Comparison of ENCODE assay signal across 8 cellular contexts in the genomic region with DNA sequence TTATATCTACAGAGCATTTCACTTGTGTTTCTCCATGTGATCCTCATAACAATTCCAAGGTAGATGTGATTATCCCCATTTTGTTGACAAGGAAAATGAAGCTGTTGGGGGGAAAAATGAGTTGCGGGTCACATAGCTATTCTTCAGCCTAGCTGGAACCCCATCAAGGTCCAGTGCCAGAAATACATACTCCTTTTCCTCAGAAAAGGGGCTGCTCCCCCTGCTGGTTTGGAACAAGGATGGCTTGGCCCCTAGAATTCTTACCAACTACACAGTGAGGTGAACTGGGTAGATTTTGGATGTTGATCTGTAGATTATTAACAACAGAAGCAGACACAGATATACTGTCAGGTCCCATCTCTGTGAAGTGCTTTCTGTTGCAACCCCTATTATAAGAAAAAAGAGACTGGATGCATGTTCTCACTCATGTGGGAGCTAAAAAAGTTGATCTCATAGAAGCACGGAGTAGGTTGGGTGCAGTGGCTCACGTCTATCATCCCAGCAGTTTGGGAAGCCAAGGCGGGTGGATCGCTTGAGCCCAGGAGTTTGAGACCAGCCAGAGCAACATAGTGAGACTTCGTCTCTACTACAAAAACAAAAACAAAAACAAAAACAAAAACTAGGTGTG. TPM values are rescaled to one million over a fixed set of nuclear protein-coding genes. Genes with fewer than 3 reads are reported as not detected.
DNase-seq lines count a peak whose midpoint lies in the region; ATAC-seq and TF ChIP-seq lines count a peak whose summit lies in the region.

No MANE protein-coding gene starts in this region.

- no peaks in the 10 kb centered on the region for H3K4me1 ChIP-seq in lung (ENCODE audit: control insufficient read depth in 2 of 2, insufficient read depth in 2 of 2, low read length in 2 of 2)

- H3K4me1 Mint-ChIP-seq in T-cell (peaks cover 28 to 32% (median 31%) of the 10 kb centered on the region in 3 donors), chondrocyte (ENCODE audit: low read depth) (peaks cover 9% of the 10 kb centered on the region)

- no peak overlapping the region for H3K4me3 Mint-ChIP-seq in T-cell
- no peak overlapping the region for H3K4me3 Mint-ChIP-seq in chondrocyte (ENCODE audit: unreplicated experiment)

- H3K36me3 Mint-ChIP-seq in T-cell (peaks cover 49% of the 10 kb centered on the region), chondrocyte (ENCODE audit: low read depth) (peaks cover 19% of the 10 kb centered on the region)

- H3K27ac Mint-ChIP-seq in T-cell, result peak overlapping the region in 1 of 2 donors; percentile 5
- H3K27ac Mint-ChIP-seq in chondrocyte (ENCODE audit: unreplicated experiment), result peak overlapping the region; percentile 37

- ATAC-seq in T-cell (replicated peaks in 1 of 4) (peak; percentile 36 to 56 (median 44)), lung (ENCODE audit: insufficient read depth, low FRiP score) (no peak), HG02973 (IDR thresholded peaks at IDR 0.05; ENCODE audit: unreplicated experiment) (no peak), HG03378 (IDR thresholded peaks at IDR 0.05; ENCODE audit: unreplicated experiment) (no peak)

- H3K9me3 Mint-ChIP-seq in T-cell (no peaks in the 10 kb centered on the region), chondrocyte (ENCODE audit: low read depth) (no peaks in the 10 kb centered on the region)

- H3K4me3 ChIP-seq in lung, result no peak overlapping the region

- POLR2A ChIA-PET in T-cell (lab: Charles Lee), result no interaction called here

- no peak overlapping the region for H3K27ac ChIP-seq in lung (ENCODE audit: low read depth in 1 of 2, low read length in 1 of 2)

- no peaks in the 10 kb centered on the region for H3K27me3 Mint-ChIP-seq in T-cell
- H3K27me3 Mint-ChIP-seq in chondrocyte (ENCODE audit: low read depth), result no peaks in the 10 kb centered on the region

- no peaks in the 10 kb centered on the region for H3K27me3 ChIP-seq in lung (ENCODE audit: control insufficient read depth, insufficient read depth)

- H3K36me3 ChIP-seq in lung (ENCODE audit: control insufficient read depth in 2 of 2, insufficient read depth in 2 of 2, low read length in 2 of 2), result peaks cover 6 to 24% of the 10 kb centered on the region in 2 donors

- 85 to 89% methylated on average over 6 of the region's 6 CpGs for WGBS in lung, 2 donors

- TF ChIP-seq CTCF in chondrocyte (IDR thresholded peaks at IDR 0.05), result peak; percentile 85
- TF ChIP-seq CTCF in lung (IDR thresholded peaks at IDR 0.05; ENCODE audit: control extremely low read depth, extremely low read depth), result peak; percentile 12

- H3K9me3 ChIP-seq in lung (ENCODE audit: control insufficient read depth in 2 of 2, insufficient read depth in 1 of 2, low read length in 1 of 2), result no peaks in the 10 kb centered on the region

- DNase-seq in activated T-cell treated with anti-CD3 and anti-CD28 coated beads for 24 hours (ENCODE audit: low read depth), result peak; percentile 36
- DNase-seq in activated T-cell treated with anti-CD3 and anti-CD28 coated beads, Interleukin-2, amount 50 U/mL, for 1 hour, result no peak
- DNase-seq in LHCN-M2 (ENCODE audit: low read depth), result peak; percentile 51
- peak in 22 of 34 experiments; percentile 7 to 46 (median 33) for DNase-seq in T-cell
- DNase-seq in chondrocyte (ENCODE audit: low spot score), result no peak
- peak; percentile 49 for DNase-seq in lung (ENCODE audit: low spot score)

- CTCF ChIA-PET in T-cell (lab: Charles Lee), result interaction anchor here (0.6 to 3.3 kb wide), 9 partner anchors 11 to 291 kb away, joined by 3 to 15 read pairs (median 4); a partner anchor contains a TSS

RNA-seq across cellular contexts. Expression of a gene that starts 8.9 kb away (rescaled TPM):
- total RNA-seq in LHCN-M2 (2014; rRNA removed) (2.2 and 3.4 TPM in 2 replicates), T-cell (10 to 100 TPM in 3 of 5 donors, 1 to 10 TPM in 2; 6.1 to 14.9 (median 13.2) TPM), chondrocyte (5.3 to 6.1 TPM (median 5.7 TPM) in 3 replicates), lung (10 to 100 TPM in 1 of 2 donors, 1 to 10 TPM in 1; 7.0 to 10.7 TPM)
- polyA plus RNA-seq in LHCN-M2 (2012), result 2.4 TPM
- polyA plus RNA-seq in lung, result 1 to 10 TPM; 3.3 to 3.5 TPM

RNA-seq across cellular contexts. Expression of a gene that starts 11.9 kb away (rescaled TPM):
- total RNA-seq in LHCN-M2 (2014; rRNA removed) (414 and 1,103 TPM in 2 replicates), T-cell (100 to 1,000 TPM in 1 of 5 donors, 10 to 100 TPM in 4; 30.3 to 141 (median 49.9) TPM), chondrocyte (15.8 to 27.8 TPM (median 19.5 TPM) in 3 replicates), lung (10 to 100 TPM; 53.1 to 94.2 TPM)
- polyA plus RNA-seq in LHCN-M2 (2012), result 1,475 TPM
- polyA plus RNA-seq in lung, result 1,000 to 10,000 TPM; 1,088 to 1,477 TPM

RNA-seq across cellular contexts. Expression of a gene that starts 32.7 kb away (rescaled TPM):
- 16.1 and 21.8 TPM in 2 replicates for total RNA-seq in LHCN-M2 (2014; rRNA removed)
- polyA plus RNA-seq in LHCN-M2 (2012), result 11.7 TPM
- total RNA-seq in T-cell, result 1 to 10 TPM; 2.6 to 7.3 (median 3.2) TPM
- total RNA-seq in chondrocyte, result 11.4 to 18.2 TPM (median 13.9 TPM) in 3 replicates
- 10 to 100 TPM; 17.7 to 26.2 TPM for total RNA-seq in lung
- 10 to 100 TPM; 15.1 to 17.1 TPM for polyA plus RNA-seq in lung

RNA-seq across cellular contexts. Expression of a gene that starts 50.2 kb away (rescaled TPM):
- total RNA-seq in LHCN-M2 (2014; rRNA removed) (1.7 TPM in 1 of 2 replicates, not detected in the other), T-cell (10 to 100 TPM in 1 of 5 donors, 1 to 10 TPM in 3, under 1 TPM in 1; 0.93 to 24.0 (median 8.2) TPM), chondrocyte (0.52 to 1.7 TPM (median 1.4 TPM) in 3 replicates), lung (100 to 1,000 TPM in 1 of 2 donors, 10 to 100 TPM in 1; 67.9 to 191 TPM)
- 0.73 TPM for polyA plus RNA-seq in LHCN-M2 (2012)
- 10 to 100 TPM; 31.4 to 52.3 TPM for polyA plus RNA-seq in lung

RNA-seq across cellular contexts. Expression of a gene that starts 55.9 kb away (rescaled TPM):
- total RNA-seq in LHCN-M2 (2014; rRNA removed) (46.7 and 60.3 TPM in 2 replicates), T-cell (10 to 100 TPM; 58.6 to 99.8 (median 85.7) TPM), chondrocyte (105 TPM in 3 replicates), lung (100 to 1,000 TPM; 113 to 118 TPM)
- 58.5 TPM for polyA plus RNA-seq in LHCN-M2 (2012)
- 10 to 100 TPM; 64.5 to 70.0 TPM for polyA plus RNA-seq in lung

Comparison
In these comparisons a context has a peak if more than half of its experiments do, and no peak if none do; other contexts are left out.
1. DNase-seq: peak in activated T-cell treated with anti-CD3 and anti-CD28 coated beads for 24 hours (single experiment), LHCN-M2 (single experiment), T-cell (22 of 34) and lung (single experiment); none in activated T-cell treated with anti-CD3 and anti-CD28 coated beads, Interleukin-2, amount 50 U/mL, for 1 hour (single experiment) and chondrocyte (single experiment).
2. ATAC-seq: peak in T-cell (4 of 4); none in lung (single experiment), HG02973 (single experiment) and HG03378 (single experiment).